ENCODE assay signal across 8 cellular contexts in genomic region chr16:57694556-57695377, GRCh38. TPM values are rescaled to one million over a fixed set of nuclear protein-coding genes. Genes with fewer than 3 reads are reported as not detected.
DNase-seq lines count a peak whose midpoint lies in the region; ATAC-seq and TF ChIP-seq lines count a peak whose summit lies in the region.

A gene with protein sequence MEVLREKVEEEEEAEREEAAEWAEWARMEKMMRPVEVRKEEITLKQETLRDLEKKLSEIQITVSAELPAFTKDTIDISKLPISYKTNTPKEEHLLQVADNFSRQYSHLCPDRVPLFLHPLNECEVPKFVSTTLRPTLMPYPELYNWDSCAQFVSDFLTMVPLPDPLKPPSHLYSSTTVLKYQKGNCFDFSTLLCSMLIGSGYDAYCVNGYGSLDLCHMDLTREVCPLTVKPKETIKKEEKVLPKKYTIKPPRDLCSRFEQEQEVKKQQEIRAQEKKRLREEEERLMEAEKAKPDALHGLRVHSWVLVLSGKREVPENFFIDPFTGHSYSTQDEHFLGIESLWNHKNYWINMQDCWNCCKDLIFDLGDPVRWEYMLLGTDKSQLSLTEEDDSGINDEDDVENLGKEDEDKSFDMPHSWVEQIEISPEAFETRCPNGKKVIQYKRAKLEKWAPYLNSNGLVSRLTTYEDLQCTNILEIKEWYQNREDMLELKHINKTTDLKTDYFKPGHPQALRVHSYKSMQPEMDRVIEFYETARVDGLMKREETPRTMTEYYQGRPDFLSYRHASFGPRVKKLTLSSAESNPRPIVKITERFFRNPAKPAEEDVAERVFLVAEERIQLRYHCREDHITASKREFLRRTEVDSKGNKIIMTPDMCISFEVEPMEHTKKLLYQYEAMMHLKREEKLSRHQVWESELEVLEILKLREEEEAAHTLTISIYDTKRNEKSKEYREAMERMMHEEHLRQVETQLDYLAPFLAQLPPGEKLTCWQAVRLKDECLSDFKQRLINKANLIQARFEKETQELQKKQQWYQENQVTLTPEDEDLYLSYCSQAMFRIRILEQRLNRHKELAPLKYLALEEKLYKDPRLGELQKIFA (plus strand): TSS chr16:57694806. CDS start chr16:57697950, 3,144 bp downstream.

- peak within 1 kb of the TSS; percentile 60 for H3K4me2 ChIP-seq in PC-9

- H2AFZ ChIP-seq in PC-9: no peak within 1 kb of the TSS

- H3K9me3 ChIP-seq in HUES64 (ENCODE audit: insufficient read depth, low read depth, low read length): no peaks in the 10 kb centered on the region
- no peaks in the 10 kb centered on the region for H3K9me3 ChIP-seq in PC-9 (ENCODE audit: insufficient read depth, low read depth)
- no peaks in the 10 kb centered on the region for H3K9me3 ChIP-seq in breast epithelium

- 40% methylated on average over 10 of the region's 10 CpGs for WGBS in HUES64

- H3K79me2 ChIP-seq in PC-9 (ENCODE audit: low read depth): no peaks in the 10 kb centered on the region

- no peaks in the 10 kb centered on the region for H3K36me3 ChIP-seq in HUES64 (ENCODE audit: insufficient read depth, low read length)
- no peaks in the 10 kb centered on the region for H3K36me3 ChIP-seq in PC-9 (ENCODE audit: low read depth)
- no peaks in the 10 kb centered on the region for H3K36me3 ChIP-seq in breast epithelium

- no peaks in the 10 kb centered on the region for H4K20me1 ChIP-seq in PC-9 (ENCODE audit: insufficient read depth)

- intact Hi-C loops in PC-9 (cut with micrococcal nuclease; ENCODE audit: unreplicated experiment) (no loop called here), breast epithelium (cut with DNase I; ENCODE audit: low total_unique reads) (no loop called here)

- no peaks in the 10 kb centered on the region for H3K9me2 ChIP-seq in PC-9 (ENCODE audit: insufficient read depth)

- POLR2A ChIA-PET in PC-9 (lab: Charles Lee; ENCODE audit: unreplicated experiment): no interaction called here

- H3K4me3 ChIP-seq in HUES64 (ENCODE audit: low read length) (peak within 1 kb of the TSS; percentile 27), PC-9 (no peak within 1 kb of the TSS), breast epithelium (peak within 1 kb of the TSS in 2 of 3 donors; percentile 5 to 7)

- H3K9ac ChIP-seq in HUES64 (ENCODE audit: low read depth, low read length): no peak within 1 kb of the TSS

- H3K27ac ChIP-seq in HUES64 (ENCODE audit: low read depth, low read length): no peak within 1 kb of the TSS
- H3K27ac ChIP-seq in PC-9: no peak within 1 kb of the TSS
- no peak within 1 kb of the TSS for H3K27ac ChIP-seq in breast epithelium

- peak; percentile 53 for DNase-seq in NCI-H146 (lab: John Stamatoyannopoulos, UW)
- DNase-seq in NCI-H146 treated with DMSO at 0.1 percent for 48 hours (lab: John Stamatoyannopoulos, UW; ENCODE audit: unreplicated experiment): no peak
- peak in 1 of 2 experiments; percentile 29 for DNase-seq in PC-9
- no peak for DNase-seq in breast epithelium (ENCODE audit: low spot score in 2 of 2)
- DNase-seq in iPS-NIHi7 (ENCODE audit: extremely low spot score): peak; percentile 92
- DNase-seq in stimulated activated naive CD8-positive, alpha-beta T cell treated with anti-CD3 and anti-CD28 coated beads, Interleukin-15, Interleukin-2, amounts not matched to agents 100 U/mL and 50 U/mL, for 24 hours: peak; percentile 34

- BruUV-seq in PC-9 (replicated peaks; lab: Mats Ljungman, UMichigan): no TSS peak

- TF ChIP-seq POLR2A in breast epithelium (IDR thresholded peaks at IDR 0.05): no peak

- H3K4me1 ChIP-seq in HUES64 (ENCODE audit: insufficient read depth, low read length) (no peaks in the 10 kb centered on the region), PC-9 (replicated peaks; ENCODE audit: insufficient read depth) (no peaks in the 10 kb centered on the region), breast epithelium (no peaks in the 10 kb centered on the region)

- no peak for TF ChIP-seq CTCF in PC-9 (conservative IDR thresholded peaks at IDR 0.05)
- TF ChIP-seq CTCF in breast epithelium (IDR thresholded peaks at IDR 0.05): no peak

- no peaks in the 10 kb centered on the region for H3F3A ChIP-seq in PC-9 (ENCODE audit: insufficient read depth, low read depth)

- peak; percentile 45 for ATAC-seq in stimulated activated naive CD8-positive, alpha-beta T cell treated with anti-CD3 and anti-CD28 coated beads, Interleukin-15, Interleukin-2, amounts not matched to agents 100 U/mL and 50 U/mL, for 24 hours
- ATAC-seq in HG03097 (IDR thresholded peaks at IDR 0.05; ENCODE audit: low FRiP score, unreplicated experiment): no peak

- CTCF ChIA-PET in PC-9 (lab: Charles Lee): no interaction called here

- H3K27me3 ChIP-seq in HUES64 (ENCODE audit: insufficient read depth, low read length) (no peaks in the 10 kb centered on the region), PC-9 (ENCODE audit: insufficient read depth, low read depth) (no peaks in the 10 kb centered on the region), breast epithelium (no peaks in the 10 kb centered on the region)

RNA-seq across cellular contexts. Expression of the gene that starts here (rescaled TPM):
- 0.10 TPM for polyA plus RNA-seq in HUES64 (2013, experiment 1 of 2)
- not detected for polyA plus RNA-seq in HUES64 (2013, experiment 2 of 2)
- 0.85 and 1.7 TPM in 2 replicates for total RNA-seq in PC-9 (2021)
- 1 to 10 TPM in 1 of 3 donors, not detected in 2; 1.5 TPM for total RNA-seq in breast epithelium

Comparison
In these comparisons a context has a peak if more than half of its experiments do, and no peak if none do; other contexts are left out.
1. DNase-seq: peak in NCI-H146 (single experiment), iPS-NIHi7 (single experiment) and stimulated activated naive CD8-positive, alpha-beta T cell treated with anti-CD3 and anti-CD28 coated beads, Interleukin-15, Interleukin-2, amounts not matched to agents 100 U/mL and 50 U/mL, for 24 hours (single experiment); none in NCI-H146 treated with DMSO at 0.1 percent for 48 hours (single experiment) and breast epithelium (0 of 2).